Comparison of ENCODE assay signal across 8 cellular contexts in the genomic region with DNA sequence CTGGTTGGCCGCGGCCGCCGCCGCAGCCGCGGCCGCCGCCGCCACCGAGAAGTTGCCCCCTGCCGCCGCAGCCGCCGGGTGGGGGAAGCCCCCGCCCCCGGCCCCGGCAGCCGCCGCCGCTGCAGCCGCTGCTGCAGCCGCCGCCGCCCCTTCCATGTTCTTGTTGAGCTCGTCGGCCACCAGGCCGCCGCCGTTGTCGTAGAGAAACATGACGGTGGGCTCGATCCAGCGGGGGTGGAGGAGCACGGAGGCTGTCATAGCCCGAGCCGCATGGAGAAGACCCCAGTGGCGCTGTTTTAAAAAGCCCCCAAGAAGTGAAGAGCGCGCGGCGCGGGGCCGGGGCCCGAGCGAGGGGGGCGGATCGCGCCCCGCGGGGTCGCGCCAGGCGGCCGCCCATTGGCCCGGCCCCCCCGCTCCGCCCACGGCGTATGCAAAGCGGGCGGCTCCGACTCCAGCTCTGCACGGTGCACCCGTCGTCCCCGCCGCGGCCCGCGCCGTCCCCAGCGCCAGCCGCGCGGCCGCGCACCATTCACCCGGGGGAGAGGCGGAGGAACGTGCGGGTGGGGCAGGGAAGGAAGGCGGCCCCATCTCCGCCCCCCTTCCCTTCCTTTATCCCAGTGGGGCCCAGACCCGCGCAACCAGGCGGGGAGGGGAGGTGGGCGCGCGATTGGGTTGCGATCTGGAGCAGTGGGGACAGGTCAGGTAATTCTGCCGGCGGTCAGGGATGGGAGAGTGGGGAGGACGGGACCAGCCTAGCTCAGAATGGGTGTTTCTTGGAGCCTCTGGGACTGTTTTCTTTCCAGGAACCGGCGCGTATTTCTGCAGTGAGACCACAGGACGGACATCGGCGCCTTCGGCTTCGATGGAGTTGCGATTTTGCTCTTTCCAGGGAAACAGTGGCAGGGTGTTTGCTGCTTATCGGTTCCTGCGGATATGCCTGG. TPM values are rescaled to one million over a fixed set of nuclear protein-coding genes. Genes with fewer than 3 reads are reported as not detected.
DNase-seq lines count a peak whose midpoint lies in the region; ATAC-seq and TF ChIP-seq lines count a peak whose summit lies in the region.

A gene (minus strand): TSS at position 272 of the 941 bp plus-strand sequence. CDS start 14 bp downstream, at position 258.

- peak within 1 kb of the TSS; percentile 87 for H3K9ac ChIP-seq in muscle layer of colon (ENCODE audit: low read length)

- H3K4me3 ChIP-seq in Caco-2 (ENCODE audit: low read depth, low read length) (peak within 1 kb of the TSS; percentile 59), breast epithelium (peak within 1 kb of the TSS; percentile 43 to 69 (median 45)), muscle layer of colon (ENCODE audit: low read depth in 1 of 2, low read length in 2 of 2) (peak within 1 kb of the TSS; percentile 86 to 92)

- H3K36me3 ChIP-seq in Caco-2 (ENCODE audit: control insufficient read depth, insufficient read depth, low read length) (no peaks in the 10 kb centered on the region), breast epithelium (no peaks in the 10 kb centered on the region), muscle layer of colon (ENCODE audit: insufficient read depth, low read length) (no peaks in the 10 kb centered on the region)

- H3K4me1 Mint-ChIP-seq in Caco-2 (ENCODE audit: low read depth, unreplicated experiment): no peaks in the 10 kb centered on the region

- DNase-seq in Caco-2 (peak; percentile 73 to 83), H4 (ENCODE audit: low spot score) (peak; percentile 76), NCI-H748 treated with DMSO at 0.1 percent for 48 hours (lab: John Stamatoyannopoulos, UW) (peak; percentile 49), breast epithelium (ENCODE audit: low spot score in 2 of 2) (no peak), cerebellum (ENCODE audit: low spot score) (no peak)

- TF ChIP-seq CTCF in Caco-2 (IDR thresholded peaks at IDR 0.05; ENCODE audit: insufficient read depth in 1 of 2, low read depth in 1 of 2, low read length in 1 of 2, severe bottlenecking in 1 of 2, unreplicated experiment in 1 of 2) (no peak), breast epithelium (IDR thresholded peaks at IDR 0.05) (no peak)

- no peak for TF ChIP-seq POLR2A in breast epithelium (IDR thresholded peaks at IDR 0.05)

- H3K4me1 ChIP-seq in Caco-2 (peaks cover 8% of the 10 kb centered on the region), breast epithelium (peaks cover 6 to 11% of the 10 kb centered on the region in 2 donors), muscle layer of colon (ENCODE audit: insufficient read depth, low read length) (peaks cover 19% of the 10 kb centered on the region)

- H3K27ac ChIP-seq in breast epithelium (no peak within 1 kb of the TSS), muscle layer of colon (ENCODE audit: low read depth, low read length) (peak within 1 kb of the TSS; percentile 86)

- peaks cover 13% of the 10 kb centered on the region for H3K27me3 Mint-ChIP-seq in Caco-2 (ENCODE audit: insufficient read depth, unreplicated experiment)

- no peaks in the 10 kb centered on the region for H3K36me3 Mint-ChIP-seq in Caco-2 (ENCODE audit: insufficient read depth, unreplicated experiment)

- CTCF ChIA-PET in Caco-2 (lab: Charles Lee): interaction anchor here (0.5 to 1.5 kb wide), 10 partner anchors 10 to 721 kb away, joined by 3 to 8 read pairs (median 3); no protein-coding TSS in a partner anchor

- H3K9me3 ChIP-seq in Caco-2 (no peaks in the 10 kb centered on the region), breast epithelium (no peaks in the 10 kb centered on the region), muscle layer of colon (ENCODE audit: low read length) (no peaks in the 10 kb centered on the region)

- BruUV-seq in Caco-2 (replicated peaks; lab: Mats Ljungman, UMichigan): no TSS peak

- H3K9me3 Mint-ChIP-seq in Caco-2 (ENCODE audit: unreplicated experiment): no peaks in the 10 kb centered on the region

- H3K4me3 Mint-ChIP-seq in Caco-2 (ENCODE audit: unreplicated experiment): peak within 1 kb of the TSS; percentile 84

- H3K27me3 ChIP-seq in Caco-2 (replicated peaks; ENCODE audit: control insufficient read depth, insufficient read depth, low read length) (peaks cover 2% of the 10 kb centered on the region), breast epithelium (peaks cover 24 to 97% of the 10 kb centered on the region in 2 donors), muscle layer of colon (ENCODE audit: control insufficient read depth in 1 of 2, insufficient read depth in 2 of 2, low read length in 2 of 2) (peaks cover 51 to 68% of the 10 kb centered on the region in 2 donors)

- ATAC-seq in HG03196 (IDR thresholded peaks at IDR 0.05; ENCODE audit: unreplicated experiment) (no peak), GM21515 (IDR thresholded peaks at IDR 0.05; ENCODE audit: unreplicated experiment) (no peak)

- POLR2A ChIA-PET in Caco-2 (lab: Charles Lee): interaction anchor here (0.6 kb wide), 1 partner anchor 544 kb away, joined by 8 read pairs; no protein-coding TSS in a partner anchor

- no peak within 1 kb of the TSS for H3K27ac Mint-ChIP-seq in Caco-2 (ENCODE audit: unreplicated experiment)

- intact Hi-C loops in Caco-2 (cut with micrococcal nuclease; ENCODE audit: unreplicated experiment): loop anchor here (2.0 to 5.0 kb wide), 2 partner anchors 405 to 582 kb away; no protein-coding TSS in a partner anchor
- intact Hi-C loops in breast epithelium (cut with DNase I; ENCODE audit: low total_unique reads): no loop called here

RNA-seq across cellular contexts. Expression of the gene that starts here (rescaled TPM):
- total RNA-seq in Caco-2 (2022) (0.68 and 1.3 TPM in 2 replicates), breast epithelium (under 1 TPM in 2 of 3 donors, not detected in 1; 0.16 to 0.33 TPM), cerebellum (not detected)
- 5.9 and 7.4 TPM in 2 replicates for total RNA-seq in H4 (2014; rRNA removed; shearing (Covaris generic))

Comparison
In these comparisons a context has a peak if more than half of its experiments do, and no peak if none do; other contexts are left out.
1. DNase-seq: peak in Caco-2 (2 of 2), H4 (single experiment) and NCI-H748 treated with DMSO at 0.1 percent for 48 hours (single experiment); none in breast epithelium (0 of 2) and cerebellum (single experiment).
2. Peak in every context shown above with its lines, with median percentiles within 50 percentile points of each other: H3K4me3 ChIP-seq.